ENCODE assay signal across 1 cellular context in genomic region chr17:76671912-76672262, GRCh38.
TF ChIP-seq lines count a peak whose summit lies in the region.

No MANE protein-coding gene starts in this region.

TF ChIP-seq in K562, 482 proteins besides CTCF, POLR2A, EP300 and RAD21 (continued from another document and continues in another):
- TF ChIP-seq SFPQ (IDR thresholded peaks at IDR 0.05; ENCODE audit: low read depth, low read length) = no peak
- no peak for TF ChIP-seq HDGF (IDR thresholded peaks at IDR 0.05)
- TF ChIP-seq KAT7 (CRISPR knock-in tag; IDR thresholded peaks at IDR 0.05; ENCODE audit: borderline replicate concordance) = no peak
- TF ChIP-seq UBTF (IDR thresholded peaks at IDR 0.05; ENCODE audit: borderline replicate concordance in 1 of 2, low read depth in 2 of 2, low read length in 2 of 2) = no peak
- TF ChIP-seq TFAM (CRISPR knock-in tag; conservative IDR thresholded peaks at IDR 0.05) = no peak
- TF ChIP-seq TCF15 (CRISPR knock-in tag; IDR thresholded peaks at IDR 0.05) = no peak
- TF ChIP-seq ARID3A (IDR thresholded peaks at IDR 0.05; ENCODE audit: borderline replicate concordance, low read depth, low read length) = no peak
- TF ChIP-seq HIVEP1 (CRISPR knock-in tag; IDR thresholded peaks at IDR 0.05) = no peak
- TF ChIP-seq SMARCA5 (IDR thresholded peaks at IDR 0.05) = no peak
- TF ChIP-seq L3MBTL2 (IDR thresholded peaks at IDR 0.05) = no peak
- no peak for TF ChIP-seq TGIF2 (CRISPR knock-in tag; IDR thresholded peaks at IDR 0.05)
- TF ChIP-seq HINFP (tag; conservative IDR thresholded peaks at IDR 0.05; ENCODE audit: low read depth) = no peak
- TF ChIP-seq USF1 (CRISPR knock-in tag; IDR thresholded peaks at IDR 0.05) = no peak
- TF ChIP-seq SIX5 (IDR thresholded peaks at IDR 0.05; ENCODE audit: borderline replicate concordance in 1 of 2, insufficient read depth in 1 of 2, low read depth in 1 of 2, low read length in 2 of 2) = no peak
- no peak for TF ChIP-seq IRF2 (CRISPR knock-in tag; IDR thresholded peaks at IDR 0.05)
- TF ChIP-seq RBFOX2 (IDR thresholded peaks at IDR 0.05; ENCODE audit: low read depth, low read length) = no peak
- no peak for TF ChIP-seq IRF9 (tag; IDR thresholded peaks at IDR 0.05)
- no peak for TF ChIP-seq ZFP36 (IDR thresholded peaks at IDR 0.05; ENCODE audit: low read depth, low read length, partially characterized antibody)
- no peak for TF ChIP-seq RBM34 (IDR thresholded peaks at IDR 0.05; ENCODE audit: borderline replicate concordance, insufficient read depth, low read length)
- TF ChIP-seq FOXK2 (conservative IDR thresholded peaks at IDR 0.05 in 1 of 2, IDR thresholded peaks at IDR 0.05 in 1 of 2; ENCODE audit: low read depth in 2 of 2) = 0 out of 4 replicates have a peak, but pooled peaks of 1 of the 2 experiments have one; percentile 15
- TF ChIP-seq TBP (optimal IDR thresholded peaks at IDR 0.05; ENCODE audit: low read depth, low read length) = peak; percentile 89
- no peak for TF ChIP-seq ZNF655 (CRISPR knock-in tag; IDR thresholded peaks at IDR 0.05)
- no peak for TF ChIP-seq PTTG1 (tag; IDR thresholded peaks at IDR 0.05; ENCODE audit: low read depth)
- TF ChIP-seq PTRF (tag; IDR thresholded peaks at IDR 0.05) = no peak
- TF ChIP-seq DDX20 (tag; IDR thresholded peaks at IDR 0.05; ENCODE audit: low read depth) = no peak
- TF ChIP-seq ATF7 (IDR thresholded peaks at IDR 0.05) = no peak
- no peak for TF ChIP-seq ZNF551 (CRISPR knock-in tag; IDR thresholded peaks at IDR 0.05)
- TF ChIP-seq HEY1 (CRISPR knock-in tag; IDR thresholded peaks at IDR 0.05; ENCODE audit: borderline replicate concordance) = no peak
- no peak for TF ChIP-seq ETV6 (IDR thresholded peaks at IDR 0.05; ENCODE audit: borderline replicate concordance in 1 of 2, low read depth in 2 of 2, low read length in 1 of 2)
- no peak for TF ChIP-seq ETV6 (CRISPR knock-in tag; IDR thresholded peaks at IDR 0.05; ENCODE audit: borderline replicate concordance)
- no peak for TF ChIP-seq STAG1 (CRISPR knock-in tag; IDR thresholded peaks at IDR 0.05; ENCODE audit: borderline replicate concordance)
- no peak for TF ChIP-seq PPARD (CRISPR knock-in tag; IDR thresholded peaks at IDR 0.05)
- TF ChIP-seq ZNF668 (CRISPR knock-in tag; IDR thresholded peaks at IDR 0.05) = no peak
- TF ChIP-seq ESRRA (IDR thresholded peaks at IDR 0.05; ENCODE audit: borderline replicate concordance, low read depth) = peak; percentile 14; the same call in 1 of the 2 replicates
- no peak for TF ChIP-seq ATF4 (CRISPR knock-in tag; IDR thresholded peaks at IDR 0.05)
- TF ChIP-seq SMAD3 (CRISPR knock-in tag; conservative IDR thresholded peaks at IDR 0.05) = no peak
- TF ChIP-seq ZNF165 (CRISPR knock-in tag; IDR thresholded peaks at IDR 0.05; ENCODE audit: borderline replicate concordance) = no peak
- no peak for TF ChIP-seq NR2C2 (CRISPR knock-in tag; IDR thresholded peaks at IDR 0.05)
- TF ChIP-seq NR2C2 (tag; IDR thresholded peaks at IDR 0.05) = 0 out of 2 replicates have a peak, but pooled peaks have one; percentile 53
- TF ChIP-seq HNRNPLL (IDR thresholded peaks at IDR 0.05; ENCODE audit: low read depth, low read length, poor library complexity, severe bottlenecking) = peak; percentile 63
- no peak for TF ChIP-seq XRCC4 (IDR thresholded peaks at IDR 0.05; ENCODE audit: extremely low read depth, insufficient read depth, insufficient read length)
- no peak for TF ChIP-seq ZBTB7A (IDR thresholded peaks at IDR 0.05; ENCODE audit: borderline replicate concordance, control insufficient read depth, low read depth, low read length)
- TF ChIP-seq BMI1 (IDR thresholded peaks at IDR 0.05; ENCODE audit: low read length) = no peak
- no peak for TF ChIP-seq TRIM24 (IDR thresholded peaks at IDR 0.05)
- 0 out of 2 replicates have a peak, but pooled peaks have one; percentile 1 for TF ChIP-seq EGR1 (conservative IDR thresholded peaks at IDR 0.05)
- TF ChIP-seq ELF1 (tag; IDR thresholded peaks at IDR 0.05) = no peak
- no peak for TF ChIP-seq CBFA2T2 (conservative IDR thresholded peaks at IDR 0.05)
- no peak for TF ChIP-seq CCAR2 (IDR thresholded peaks at IDR 0.05; ENCODE audit: low read depth, low read length)
- TF ChIP-seq ZNF212 (CRISPR knock-in tag; IDR thresholded peaks at IDR 0.05) = no peak
- TF ChIP-seq ZNF696 (CRISPR knock-in tag; conservative IDR thresholded peaks at IDR 0.05) = no peak
- TF ChIP-seq SRSF1 (IDR thresholded peaks at IDR 0.05; ENCODE audit: low read depth, low read length) = no peak
- no peak for TF ChIP-seq ZMIZ1 (IDR thresholded peaks at IDR 0.05; ENCODE audit: low read depth in 2 of 2, low read length in 2 of 2)
- TF ChIP-seq RHOXF2B (CRISPR knock-in tag; conservative IDR thresholded peaks at IDR 0.05) = no peak
- no peak for TF ChIP-seq E2F3 (CRISPR knock-in tag; IDR thresholded peaks at IDR 0.05)
- TF ChIP-seq HMG20A (CRISPR knock-in tag; conservative IDR thresholded peaks at IDR 0.05) = no peak
